ENCODE assay signal across 21 cellular contexts in the genomic region with DNA sequence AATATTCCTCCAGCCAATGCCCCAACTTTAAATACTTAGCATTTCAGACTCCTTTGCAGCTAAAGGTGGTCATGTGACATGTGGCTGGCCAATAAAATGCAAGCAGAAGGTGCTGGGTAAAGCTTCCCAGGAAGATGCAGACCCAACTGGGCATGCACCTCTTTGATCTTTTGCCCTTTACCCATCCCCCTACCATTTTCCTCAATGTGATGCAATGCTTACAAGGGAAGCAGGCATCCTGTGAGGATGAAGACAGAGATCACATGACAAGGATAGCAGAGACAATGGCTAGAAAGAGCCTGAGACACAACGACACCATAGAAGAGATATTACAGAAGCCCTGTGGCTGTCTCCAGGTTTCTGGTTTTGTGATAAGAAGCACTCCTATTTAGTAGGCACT. TPM values are rescaled to one million over a fixed set of nuclear protein-coding genes. Genes with fewer than 3 reads are reported as not detected.
DNase-seq lines count a peak whose midpoint lies in the region; ATAC-seq, FAIRE-seq and TF ChIP-seq lines count a peak whose summit lies in the region.
"Had no signal": no experiment of that assay in that cellular context is flagged by ENCODE, and none has a peak within 500 bp of the region (broad histone marks: within the 10 kb centered on the region; RNA-seq: fewer than 3 reads in every experiment).

No MANE protein-coding gene starts in this region.

- H3K9ac ChIP-seq in mesendoderm (ENCODE audit: low read length) = no peak overlapping the region
- H3K9ac ChIP-seq: KMS-11 had no signal

- H3K56ac ChIP-seq in mesendoderm (ENCODE audit: low read length) = no peak overlapping the region

- no peak overlapping the region for H3K4ac ChIP-seq in mesendoderm (ENCODE audit: low read depth, low read length)

- no peak for ATAC-seq in WTC11
- ATAC-seq in SK-N-SH treated with all-trans-retinoic acid at 6 μM for 48 hours = no peak

- H3K27me3 ChIP-seq in mesendoderm (ENCODE audit: insufficient read depth, low read length, poor library complexity) (no peaks in the 10 kb centered on the region), brain microvascular endothelial cell (replicated peaks) (peaks cover 1% of the 10 kb centered on the region)

- DNase-seq in D721Med (ENCODE audit: insufficient read length, low spot score) = no peak
- DNase-seq in ELF-1 (ENCODE audit: low read depth, low spot score) = peak; percentile 6
- DNase-seq in WTC11 (ENCODE audit: low spot score) = no peak
- DNase-seq in mesendoderm = peak; percentile 40
- DNase-seq in retina = no peak
- no peak for DNase-seq in NCI-H1092 (lab: John Stamatoyannopoulos, UW)
- no peak for DNase-seq in brain microvascular endothelial cell
- DNase-seq: ACHN; BE2C; C1 segment of cervical spinal cord; CD4-positive, CD25-positive, alpha-beta regulatory T cell; CD8-positive, alpha-beta memory T cell; COR-L47; DMS79; GF-D8 had no signal

- H4K8ac ChIP-seq in mesendoderm (ENCODE audit: low read depth, low read length) = no peak overlapping the region

- POLR2A ChIA-PET in WTC11 (lab: Charles Lee) = interaction anchor here (0.6 kb wide), 1 partner anchor 51 kb away, joined by 3 read pairs; no protein-coding TSS in a partner anchor

- in situ Hi-C loops in brain microvascular endothelial cell (cut with HindIII; ENCODE audit: low pct_ligation_motif_present, low sequenced_read_pairs) = no loop called here

- H2BK5ac ChIP-seq in mesendoderm (ENCODE audit: low read length) = no peak overlapping the region

- no peak overlapping the region for H3K27ac ChIP-seq in mesendoderm (ENCODE audit: low read depth, low read length)
- no peak overlapping the region for H3K27ac ChIP-seq in brain microvascular endothelial cell
- H3K27ac ChIP-seq: HL-60, KMS-11 had no signal

- WGBS in mesendoderm (ENCODE audit: extremely low coverage, insufficient coverage, low lambda C conversion rate) = no CpG with 5 or more reads among the region's 1 CpG

- peaks cover 15% of the 10 kb centered on the region for H3K4me1 Mint-ChIP-seq in WTC11

- no peak overlapping the region for H3K27ac Mint-ChIP-seq in WTC11
- H3K27ac Mint-ChIP-seq: CD4-positive, CD25-positive, alpha-beta regulatory T cell; CD8-positive, alpha-beta memory T cell; IgD-negative memory B cell had no signal

- H3K4me1 ChIP-seq in mesendoderm (ENCODE audit: control insufficient read depth, low read depth, low read length) = no peaks in the 10 kb centered on the region
- H3K4me1 ChIP-seq: BE2C had no signal

- H3K79me2 ChIP-seq in mesendoderm (ENCODE audit: control insufficient read depth, insufficient read depth, low read length) = no peaks in the 10 kb centered on the region

- no peaks in the 10 kb centered on the region for H3K36me3 ChIP-seq in mesendoderm (ENCODE audit: control insufficient read depth, insufficient read depth, low read length)
- no peaks in the 10 kb centered on the region for H3K36me3 ChIP-seq in brain microvascular endothelial cell (replicated peaks)
- H3K36me3 ChIP-seq: BE2C, HAP-1 had no signal

- 0 out of 2 replicates have a peak, but pooled peaks cover 9% of the 10 kb centered on the region for H3K36me3 Mint-ChIP-seq in WTC11
- H3K36me3 Mint-ChIP-seq: CD4-positive, CD25-positive, alpha-beta regulatory T cell; CD8-positive, alpha-beta memory T cell had no signal

- no peak overlapping the region for H3K18ac ChIP-seq in mesendoderm (ENCODE audit: low read length)

- H4K5ac ChIP-seq in mesendoderm (ENCODE audit: low read length) = no peak overlapping the region

- TF ChIP-seq CTCF in D721Med (IDR thresholded peaks at IDR 0.05; ENCODE audit: insufficient read depth, missing control alignments) = no peak
- TF ChIP-seq CTCF in WTC11 (IDR thresholded peaks at IDR 0.05) = no peak
- TF ChIP-seq CTCF in brain microvascular endothelial cell (IDR thresholded peaks at IDR 0.05; ENCODE audit: low read depth, low read length, missing control alignments) = no peak

- no peak overlapping the region for H3K23ac ChIP-seq in mesendoderm (ENCODE audit: low read length)

- peaks cover 32% of the 10 kb centered on the region for H3K27me3 Mint-ChIP-seq in WTC11 (ENCODE audit: low read depth)

- H2BK120ac ChIP-seq in mesendoderm (ENCODE audit: low read depth, low read length) = no peak overlapping the region

- no peak overlapping the region for H3K4me3 ChIP-seq in mesendoderm (ENCODE audit: low read length)
- no peak overlapping the region for H3K4me3 ChIP-seq in brain microvascular endothelial cell (ENCODE audit: low read depth, low read length)
- H3K4me3 ChIP-seq: HAP-1 had no signal

- FAIRE-seq in D721Med (lab: Jason Lieb, UNC) = peak; percentile 51
- FAIRE-seq: A204.1 had no signal

- H2BK15ac ChIP-seq in mesendoderm (replicated peaks; ENCODE audit: low read depth) = no peak overlapping the region

- H3K4me3 Mint-ChIP-seq in WTC11 = no peak overlapping the region
- H3K4me3 Mint-ChIP-seq: CD8-positive, alpha-beta memory T cell; IgD-negative memory B cell had no signal

- no peaks in the 10 kb centered on the region for H3K79me1 ChIP-seq in mesendoderm (ENCODE audit: low read length)

- H3K4me2 ChIP-seq in mesendoderm (ENCODE audit: low read length) = no peak overlapping the region
- H3K4me2 ChIP-seq: KMS-11 had no signal

- peaks cover 11% of the 10 kb centered on the region for H3K9me3 Mint-ChIP-seq in WTC11

- CTCF ChIA-PET in WTC11 (lab: Charles Lee) = no interaction called here

- H2AK5ac ChIP-seq in mesendoderm (ENCODE audit: low read length) = no peak overlapping the region

TF ChIP-seq in WTC11, 78 proteins besides CTCF, POLR2A, EP300 and RAD21 (continues in another document):
- TF ChIP-seq SMAD3 (CRISPR knock-in tag; IDR thresholded peaks at IDR 0.05; ENCODE audit: borderline replicate concordance) (no peak), NFYB (CRISPR knock-in tag; conservative IDR thresholded peaks at IDR 0.05; ENCODE audit: low read depth) (peak; percentile 30; the same call in 1 of the 2 replicates), TEAD4 (CRISPR knock-in tag; IDR thresholded peaks at IDR 0.05) (no peak), NR2C2 (CRISPR knock-in tag; IDR thresholded peaks at IDR 0.05) (no peak), CBFB (CRISPR knock-in tag; IDR thresholded peaks at IDR 0.05; ENCODE audit: low read depth) (no peak)
- TF ChIP-seq, protein P1, sequence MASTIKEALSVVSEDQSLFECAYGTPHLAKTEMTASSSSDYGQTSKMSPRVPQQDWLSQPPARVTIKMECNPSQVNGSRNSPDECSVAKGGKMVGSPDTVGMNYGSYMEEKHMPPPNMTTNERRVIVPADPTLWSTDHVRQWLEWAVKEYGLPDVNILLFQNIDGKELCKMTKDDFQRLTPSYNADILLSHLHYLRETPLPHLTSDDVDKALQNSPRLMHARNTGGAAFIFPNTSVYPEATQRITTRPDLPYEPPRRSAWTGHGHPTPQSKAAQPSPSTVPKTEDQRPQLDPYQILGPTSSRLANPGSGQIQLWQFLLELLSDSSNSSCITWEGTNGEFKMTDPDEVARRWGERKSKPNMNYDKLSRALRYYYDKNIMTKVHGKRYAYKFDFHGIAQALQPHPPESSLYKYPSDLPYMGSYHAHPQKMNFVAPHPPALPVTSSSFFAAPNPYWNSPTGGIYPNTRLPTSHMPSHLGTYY (CRISPR knock-in tag; IDR thresholded peaks at IDR 0.05) = no peak
- TF ChIP-seq, protein P2, sequence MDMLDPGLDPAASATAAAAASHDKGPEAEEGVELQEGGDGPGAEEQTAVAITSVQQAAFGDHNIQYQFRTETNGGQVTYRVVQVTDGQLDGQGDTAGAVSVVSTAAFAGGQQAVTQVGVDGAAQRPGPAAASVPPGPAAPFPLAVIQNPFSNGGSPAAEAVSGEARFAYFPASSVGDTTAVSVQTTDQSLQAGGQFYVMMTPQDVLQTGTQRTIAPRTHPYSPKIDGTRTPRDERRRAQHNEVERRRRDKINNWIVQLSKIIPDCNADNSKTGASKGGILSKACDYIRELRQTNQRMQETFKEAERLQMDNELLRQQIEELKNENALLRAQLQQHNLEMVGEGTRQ (CRISPR knock-in tag; IDR thresholded peaks at IDR 0.05) = peak; percentile 61; the same call in 1 of the 2 replicates

TF ChIP-seq in SK-N-SH treated with all-trans-retinoic acid at 6 μM for 48 hours, 23 proteins besides CTCF, POLR2A, EP300 and RAD21:
- TF ChIP-seq BACH2 (CRISPR knock-in tag; IDR thresholded peaks at IDR 0.05; ENCODE audit: borderline replicate concordance) = no peak
- no peak for TF ChIP-seq ZFP3 (CRISPR knock-in tag; IDR thresholded peaks at IDR 0.05)
- TF ChIP-seq ZNF565 (CRISPR knock-in tag; conservative IDR thresholded peaks at IDR 0.05; ENCODE audit: low read depth) = no peak
- TF ChIP-seq ZNF70 (CRISPR knock-in tag; IDR thresholded peaks at IDR 0.05) = no peak
- no peak for TF ChIP-seq RARB (CRISPR knock-in tag; IDR thresholded peaks at IDR 0.05)

RNA-seq across cellular contexts. Expression of a gene that starts 2.1 kb away (rescaled TPM):
- 26.8 to 33.7 TPM (median 32.6 TPM) in 3 replicates for total RNA-seq in WTC11 (2021)
- 12.5 TPM for polyA plus RNA-seq in mesendoderm (2013, experiment 1 of 2)
- 13.1 TPM for polyA plus RNA-seq in mesendoderm (2013, experiment 2 of 2)
- polyA plus RNA-seq: CD4-positive, CD25-positive, alpha-beta regulatory T cell; CD8-positive, alpha-beta memory T cell; IgD-negative memory B cell had no signal

Comparison
In these comparisons a context has a peak if more than half of its experiments do, and no peak if none do; other contexts are left out.
1. DNase-seq: peak in ELF-1 (single experiment) and mesendoderm (single experiment); none in D721Med (single experiment), WTC11 (single experiment), retina (single experiment), NCI-H1092 (single experiment) and brain microvascular endothelial cell (single experiment).